ENCODE assay signal across 23 cellular contexts in genomic region chr14:78358631-78359030, GRCh38.
DNase-seq lines count a peak whose midpoint lies in the region; ATAC-seq lines count a peak whose summit lies in the region.
"Had no signal": no experiment of that assay in that cellular context is flagged by ENCODE, and none has a peak within 500 bp of the region (broad histone marks: within the 10 kb centered on the region; RNA-seq: fewer than 3 reads in every experiment).

No MANE protein-coding gene starts in this region.

- no peak for ATAC-seq in left lobe of liver
- no peak for ATAC-seq in GM18909 (IDR thresholded peaks at IDR 0.05; ENCODE audit: poor library complexity, unreplicated experiment)
- ATAC-seq: A549, GM12878, HCT116 had no signal

- H2BK5ac ChIP-seq in trophoblast cell (ENCODE audit: low read depth, low read length, poor library complexity), result no peak overlapping the region

- no peak overlapping the region for H4K8ac ChIP-seq in trophoblast cell (ENCODE audit: low read depth, low read length)

- no peak overlapping the region for H3K9ac ChIP-seq in trophoblast cell (ENCODE audit: low read length)
- H3K9ac ChIP-seq: KMS-11 had no signal

- no peaks in the 10 kb centered on the region for H3K9me3 ChIP-seq in trophoblast cell (ENCODE audit: insufficient read depth, low read depth, low read length)
- H3K9me3 ChIP-seq: A549, Caco-2, SJSA1 had no signal

- no peak overlapping the region for H2AFZ ChIP-seq in trophoblast cell (ENCODE audit: insufficient read depth, low read length, poor library complexity)
- H2AFZ ChIP-seq: PC-9 had no signal

- no peak overlapping the region for H4K12ac ChIP-seq in trophoblast cell (ENCODE audit: low read depth, low read length)

- DNase-seq in astrocyte of the hippocampus (ENCODE audit: low read depth, low spot score) (peak; percentile 83), hippocampal formation (lab: John Stamatoyannopoulos, UW) (peak; percentile 10 to 28), trophoblast cell (no peak), left lobe of liver (ENCODE audit: low spot score) (no peak), cerebellar nuclear complex (lab: John Stamatoyannopoulos, UW) (no peak), T-helper 9 cell (no peak)
- DNase-seq: AML-193; Caco-2; CD4-positive, alpha-beta memory T cell; GDM1; MM.1S; NCI-H2029 treated with DMSO at 0.1 percent for 48 hours; NCI-H526 treated with DMSO at 0.1 percent for 48 hours; PC-9; Right ventricle myocardium superior; RPMI8226 had no signal

- no peaks in the 10 kb centered on the region for H3K79me2 ChIP-seq in trophoblast cell (ENCODE audit: control insufficient read depth, insufficient read depth, low read length, poor library complexity)

- no peak overlapping the region for H2BK120ac ChIP-seq in trophoblast cell (ENCODE audit: insufficient read depth, low read length, poor library complexity)

- no peak overlapping the region for H3K18ac ChIP-seq in trophoblast cell (ENCODE audit: low read length)

- no peak overlapping the region for H3K4ac ChIP-seq in trophoblast cell (ENCODE audit: low read depth, low read length)

- H3K27me3 ChIP-seq in trophoblast cell (ENCODE audit: insufficient read depth, low read length), result no peaks in the 10 kb centered on the region
- H3K27me3 ChIP-seq: SJSA1 had no signal

- no peak overlapping the region for H3K4me2 ChIP-seq in trophoblast cell (ENCODE audit: low read length)
- H3K4me2 ChIP-seq: A549, KMS-11, PC-9 had no signal

- no peak overlapping the region for H3K27ac ChIP-seq in trophoblast cell (ENCODE audit: low read depth, low read length)
- H3K27ac ChIP-seq: A549, HL-60, KMS-11, PC-9, SJSA1 had no signal

- no peak overlapping the region for H3K4me3 ChIP-seq in trophoblast cell (ENCODE audit: low read depth, low read length)
- H3K4me3 ChIP-seq: A549, GM12878, PC-9, SJSA1 had no signal

- H3K79me1 ChIP-seq in trophoblast cell (ENCODE audit: low read length), result no peaks in the 10 kb centered on the region

- H2BK12ac ChIP-seq in trophoblast cell (ENCODE audit: low read length), result no peak overlapping the region

- H3K23ac ChIP-seq in trophoblast cell (ENCODE audit: low read length), result peak overlapping the region; percentile 86

- no peak overlapping the region for H4K91ac ChIP-seq in trophoblast cell (ENCODE audit: low read depth, low read length)

- H3K14ac ChIP-seq in trophoblast cell (ENCODE audit: low read length), result no peak overlapping the region

- no peaks in the 10 kb centered on the region for H3K36me3 ChIP-seq in trophoblast cell (ENCODE audit: control insufficient read depth in 1 of 2, insufficient read depth in 2 of 2, low read length in 2 of 2)
- H3K36me3 ChIP-seq: SJSA1 had no signal

- H2AK5ac ChIP-seq in trophoblast cell (ENCODE audit: low read length), result no peak overlapping the region

- H3K4me1 ChIP-seq in trophoblast cell (ENCODE audit: control insufficient read depth in 1 of 2, insufficient read depth in 2 of 2, low read length in 2 of 2), result no peaks in the 10 kb centered on the region
- H3K4me1 ChIP-seq: A549, Caco-2, SJSA1 had no signal

- WGBS in trophoblast cell (ENCODE audit: extremely low coverage, insufficient coverage, insufficient read length), result no CpG with 5 or more reads among the region's 3 CpGs

Comparison
In these comparisons a context has a peak if more than half of its experiments do, and no peak if none do; other contexts are left out.
1. DNase-seq: peak in astrocyte of the hippocampus (single experiment) and hippocampal formation (2 of 2); none in trophoblast cell (0 of 2), left lobe of liver (single experiment), cerebellar nuclear complex (0 of 2) and T-helper 9 cell (single experiment).